Comparison of ENCODE assay signal across 16 cellular contexts in genomic region chr11:18001191-18001590, GRCh38. TPM values are rescaled to one million over a fixed set of nuclear protein-coding genes. Genes with fewer than 3 reads are reported as not detected.
"Had no signal": no experiment of that assay in that cellular context is flagged by ENCODE, and none has a peak within 500 bp of the region (broad histone marks: within the 10 kb centered on the region; RNA-seq: fewer than 3 reads in every experiment).

No MANE protein-coding gene starts in this region.

- H3K4me3 ChIP-seq: adrenal gland, body of pancreas, lung, pancreas, skin epidermis, stomach, thoracic aorta had no signal

- ATAC-seq: body of pancreas, pancreas, WTC11 had no signal

- H3K4me1 ChIP-seq: adrenal gland, body of pancreas, pancreas, stomach had no signal

- H3K9me3 ChIP-seq: adrenal gland, body of pancreas, pancreas, stomach, thoracic aorta had no signal

- H3K27ac ChIP-seq: adrenal gland, body of pancreas, pancreas, skin epidermis, stomach, thoracic aorta had no signal

- H3K27me3 ChIP-seq: adrenal gland, body of pancreas, pancreas, stomach had no signal

- DNase-seq: activated CD4-positive, alpha-beta T cell treated with anti-CD3 and anti-CD28 coated beads for 48 hours; activated naive CD4-positive, alpha-beta T cell treated with anti-CD3 and anti-CD28 coated beads for 36 hours; adrenal gland; body of pancreas; central memory CD4-positive, alpha-beta T cell; cortex of kidney; effector CD8-positive, alpha-beta T cell; immature natural killer cell; left colon; midbrain; pancreas; stomach had no signal

RNA-seq across cellular contexts. Expression of gene TPH1, which starts 44.9 kb away (rescaled TPM):
- polyA plus RNA-seq: immature natural killer cell had no signal
